ENCODE assay signal across 8 cellular contexts in genomic region chr12:20370001-20370381, GRCh38. TPM values are rescaled to one million over a fixed set of nuclear protein-coding genes. Genes with fewer than 3 reads are reported as not detected.
DNase-seq lines count a peak whose midpoint lies in the region; ATAC-seq and TF ChIP-seq lines count a peak whose summit lies in the region.

No MANE protein-coding gene starts in this region.

- TF ChIP-seq CTCF in astrocyte of the spinal cord (IDR thresholded peaks at IDR 0.05; ENCODE audit: low read depth, low read length), result no peak
- TF ChIP-seq CTCF in GM10266 (IDR thresholded peaks at IDR 0.05; ENCODE audit: control insufficient read depth, insufficient read depth, low read depth, missing control alignments), result no peak

- no peaks in the 10 kb centered on the region for H3K9me3 Mint-ChIP-seq in activated T-helper 1 cell treated with anti-CD3 and anti-CD28 coated beads, Interleukin-12 subunit alpha, Interleukin-12 subunit beta, Interleukin-2, Interleukin-4 antibody, amounts not matched to agents 30 ng/mL and 10 ng/mL and 1 ng/mL, durations not matched to agents 14 hours and 24 hours and 36 hours

- no peak overlapping the region for H3K27ac Mint-ChIP-seq in activated T-helper 1 cell treated with anti-CD3 and anti-CD28 coated beads, Interleukin-12 subunit alpha, Interleukin-12 subunit beta, Interleukin-2, Interleukin-4 antibody, amounts not matched to agents 30 ng/mL and 10 ng/mL and 1 ng/mL, durations not matched to agents 14 hours and 24 hours and 36 hours

- intact Hi-C loops in activated T-helper 1 cell treated with anti-CD3 and anti-CD28 coated beads, Interleukin-12 subunit alpha, Interleukin-12 subunit beta, Interleukin-2, Interleukin-4 antibody, amounts not matched to agents 30 ng/mL and 10 ng/mL and 1 ng/mL, durations not matched to agents 14 hours and 24 hours and 36 hours (cut with micrococcal nuclease), result no loop called here

- in situ Hi-C loops in HAP-1 (cut with MboI; ENCODE audit: low sequenced_read_pairs), result no loop called here
- in situ Hi-C loops in astrocyte of the spinal cord (cut with HindIII; ENCODE audit: low sequenced_read_pairs), result no loop called here

- no peaks in the 10 kb centered on the region for H3K36me3 Mint-ChIP-seq in activated T-helper 1 cell treated with anti-CD3 and anti-CD28 coated beads, Interleukin-12 subunit alpha, Interleukin-12 subunit beta, Interleukin-2, Interleukin-4 antibody, amounts not matched to agents 30 ng/mL and 10 ng/mL and 1 ng/mL, durations not matched to agents 14 hours and 24 hours and 36 hours (ENCODE audit: low read depth)

- no peaks in the 10 kb centered on the region for H3K36me3 ChIP-seq in HAP-1 (replicated peaks)
- no peaks in the 10 kb centered on the region for H3K36me3 ChIP-seq in iPS-20b (ENCODE audit: insufficient read depth, low read depth, low read length)
- H3K36me3 ChIP-seq in skeletal muscle tissue (ENCODE audit: control insufficient read depth in 3 of 3, insufficient read depth in 3 of 3, low read length in 3 of 3), result no peaks in the 10 kb centered on the region

- no peaks in the 10 kb centered on the region for H3K9me3 ChIP-seq in HAP-1
- H3K9me3 ChIP-seq in iPS-20b (ENCODE audit: insufficient read depth, low read depth, low read length), result no peaks in the 10 kb centered on the region
- H3K9me3 ChIP-seq in skeletal muscle tissue (ENCODE audit: control insufficient read depth in 3 of 3, low read length in 3 of 3), result no peaks in the 10 kb centered on the region

- H3K27me3 ChIP-seq in HAP-1 (ENCODE audit: low read depth) (peaks cover 67% of the 10 kb centered on the region), iPS-20b (ENCODE audit: insufficient read depth, low read length) (peaks cover 36% of the 10 kb centered on the region), skeletal muscle tissue (ENCODE audit: control insufficient read depth in 3 of 3, insufficient read depth in 3 of 3, low read length in 3 of 3) (peaks cover 0 to 27% (median 10%) of the 10 kb centered on the region in 3 donors)

- peaks cover 31% of the 10 kb centered on the region for H3K27me3 Mint-ChIP-seq in activated T-helper 1 cell treated with anti-CD3 and anti-CD28 coated beads, Interleukin-12 subunit alpha, Interleukin-12 subunit beta, Interleukin-2, Interleukin-4 antibody, amounts not matched to agents 30 ng/mL and 10 ng/mL and 1 ng/mL, durations not matched to agents 14 hours and 24 hours and 36 hours (ENCODE audit: insufficient read depth)

- H3K4me3 ChIP-seq in HAP-1 (peak overlapping the region; percentile 30), astrocyte of the spinal cord (ENCODE audit: low read depth, low read length) (peak overlapping the region; percentile 77), iPS-20b (ENCODE audit: low read length) (peak overlapping the region; percentile 75), skeletal muscle tissue (ENCODE audit: low read length in 3 of 3) (peak overlapping the region; percentile 75 to 81 (median 76))

- H3K4me3 Mint-ChIP-seq in activated T-helper 1 cell treated with anti-CD3 and anti-CD28 coated beads, Interleukin-12 subunit alpha, Interleukin-12 subunit beta, Interleukin-2, Interleukin-4 antibody, amounts not matched to agents 30 ng/mL and 10 ng/mL and 1 ng/mL, durations not matched to agents 14 hours and 24 hours and 36 hours, result no peak overlapping the region

- DNase-seq in HAP-1 (ENCODE audit: low spot score in 2 of 2) (no peak), astrocyte of the spinal cord (ENCODE audit: low read depth, low spot score) (peak; percentile 32), GM10266 (ENCODE audit: extremely low spot score) (no peak)
- no peak for DNase-seq in activated T-helper 1 cell treated with anti-CD3 and anti-CD28 coated beads, Interleukin-12 subunit alpha, Interleukin-12 subunit beta, Interleukin-2, Interleukin-4 antibody, amounts not matched to agents 30 ng/mL and 10 ng/mL and 1 ng/mL, durations not matched to agents 14 hours and 24 hours and 36 hours (ENCODE audit: low spot score)

- ATAC-seq in activated CD4-positive, CD25-positive, alpha-beta regulatory T cell treated with anti-CD3 and anti-CD28 coated beads, Interleukin-2, amount 50 U/mL, for 24 hours, result no peak
- no peak for ATAC-seq in GM21529 (IDR thresholded peaks at IDR 0.05; ENCODE audit: unreplicated experiment)

- H3K27ac ChIP-seq in iPS-20b (ENCODE audit: low read length) (no peak overlapping the region), skeletal muscle tissue (ENCODE audit: low read depth, low read length) (peak overlapping the region; percentile 68)

- H3K4me1 ChIP-seq in HAP-1, result no peaks in the 10 kb centered on the region
- peaks cover 12% of the 10 kb centered on the region; the same call in 1 of the 2 replicates for H3K4me1 ChIP-seq in iPS-20b (ENCODE audit: insufficient read depth, low read length)
- H3K4me1 ChIP-seq in skeletal muscle tissue (ENCODE audit: control insufficient read depth in 3 of 3, insufficient read depth in 3 of 3, low read length in 3 of 3), result peaks cover 7 to 15% (median 10%) of the 10 kb centered on the region in 3 donors

- H3K9ac ChIP-seq in iPS-20b (ENCODE audit: low read depth, low read length) (peak overlapping the region; percentile 45; the same call in 1 of the 2 replicates), skeletal muscle tissue (ENCODE audit: low read depth in 1 of 3, low read length in 3 of 3) (peak overlapping the region; percentile 15 to 69 (median 54))

- no peaks in the 10 kb centered on the region for H3K4me1 Mint-ChIP-seq in activated T-helper 1 cell treated with anti-CD3 and anti-CD28 coated beads, Interleukin-12 subunit alpha, Interleukin-12 subunit beta, Interleukin-2, Interleukin-4 antibody, amounts not matched to agents 30 ng/mL and 10 ng/mL and 1 ng/mL, durations not matched to agents 14 hours and 24 hours and 36 hours (ENCODE audit: low read depth)

RNA-seq across cellular contexts. Expression of gene PDE3A, which starts 1.7 kb away (rescaled TPM):
- 18.3 TPM for total RNA-seq in skeletal muscle tissue
- total RNA-seq in activated T-helper 1 cell treated with anti-CD3 and anti-CD28 coated beads, Interleukin-12 subunit alpha, Interleukin-12 subunit beta, Interleukin-2, Interleukin-4 antibody, amounts not matched to agents 30 ng/mL and 10 ng/mL and 1 ng/mL, durations not matched to agents 14 hours and 24 hours and 36 hours, result not detected in 2 replicates

Comparison
In these comparisons a context has a peak if more than half of its experiments do, and no peak if none do; other contexts are left out.
1. RNA of gene PDE3A, which starts 1.7 kb away (total RNA-seq): 18.3 TPM in skeletal muscle tissue (single experiment); not detected in activated T-helper 1 cell treated with anti-CD3 and anti-CD28 coated beads, Interleukin-12 subunit alpha, Interleukin-12 subunit beta, Interleukin-2, Interleukin-4 antibody, amounts not matched to agents 30 ng/mL and 10 ng/mL and 1 ng/mL, durations not matched to agents 14 hours and 24 hours and 36 hours; every median in the first group is over 10 times any median in the second.
2. Peak in every context shown above with its lines, with median percentiles within 50 percentile points of each other: H3K4me3 ChIP-seq.